15 cellular contexts compared by ENCODE assay signal in the genomic region with DNA sequence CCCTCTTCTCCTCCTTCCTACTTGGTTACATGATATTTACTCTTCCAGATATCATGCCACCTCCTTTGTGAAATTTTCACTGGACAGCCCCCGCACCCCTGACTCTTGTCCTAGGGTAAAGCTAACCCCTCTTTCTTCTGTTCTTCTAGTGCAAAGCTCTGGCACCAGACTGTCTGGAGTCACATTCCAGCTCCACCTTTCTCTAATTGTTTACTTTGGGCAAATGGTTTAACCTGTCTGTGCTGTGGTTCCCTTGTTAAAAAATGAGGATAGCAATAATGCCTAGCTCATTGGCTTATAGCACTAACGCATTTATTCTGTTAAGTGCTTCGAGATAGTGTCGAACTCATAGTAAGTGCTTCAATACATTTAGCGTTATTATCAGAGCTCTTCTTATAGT.
DNase-seq lines count a peak whose midpoint lies in the region; ATAC-seq and TF ChIP-seq lines count a peak whose summit lies in the region.
"Had no signal": no experiment of that assay in that cellular context is flagged by ENCODE, and none has a peak within 500 bp of the region (broad histone marks: within the 10 kb centered on the region; RNA-seq: fewer than 3 reads in every experiment).

No MANE protein-coding gene starts in this region.

- 69 to 70% methylated on average over 5 of the region's 5 CpGs for WGBS in thyroid gland, 2 donors
- WGBS in heart right ventricle, 2 donors = 88 to 89% methylated on average over 5 of the region's 5 CpGs

- H3K9me3 ChIP-seq in PC-3 (ENCODE audit: low read length) = no peaks in the 10 kb centered on the region
- no peaks in the 10 kb centered on the region for H3K9me3 ChIP-seq in thyroid gland
- H3K9me3 ChIP-seq in heart right ventricle = no peaks in the 10 kb centered on the region
- H3K9me3 ChIP-seq: BLaER1, HAP-1 had no signal

- H3F3A ChIP-seq in PC-3 (ENCODE audit: low read length, unreplicated experiment) = no peaks in the 10 kb centered on the region

- peak; percentile 25 for DNase-seq in DMS153 (lab: John Stamatoyannopoulos, UW)
- no peak for DNase-seq in DMS153 treated with DMSO at 0.1 percent for 48 hours (lab: John Stamatoyannopoulos, UW; ENCODE audit: unreplicated experiment)
- peak; percentile 25 for DNase-seq in HT-29 (ENCODE audit: low spot score)
- DNase-seq in PC-3 = peak; percentile 47
- peak; percentile 21 to 29 for DNase-seq in thyroid gland
- no peak for DNase-seq in stimulated activated CD4-positive, alpha-beta T cell treated with anti-CD3 and anti-CD28 coated beads, Interleukin-2, amount 100 ng/mL, for 48 hours
- no peak for DNase-seq in brain microvascular endothelial cell
- no peak for DNase-seq in heart right ventricle
- DNase-seq: 8988T; AML-193; CD4-positive, CD25-positive, alpha-beta regulatory T cell; GF-D8 had no signal

- H3K27me3 ChIP-seq in PC-3 (ENCODE audit: low read length) = no peaks in the 10 kb centered on the region
- no peaks in the 10 kb centered on the region for H3K27me3 ChIP-seq in thyroid gland
- H3K27me3 ChIP-seq in brain microvascular endothelial cell (replicated peaks) = no peaks in the 10 kb centered on the region
- H3K27me3 ChIP-seq in heart right ventricle = peaks cover 0 to 26% (median 0%) of the 10 kb centered on the region in 7 donors
- H3K27me3 ChIP-seq: BLaER1 had no signal

- no peak overlapping the region for H3K4me3 ChIP-seq in PC-3 (ENCODE audit: low read length)
- H3K4me3 ChIP-seq in thyroid gland (replicated peaks in 1 of 3) = no peak overlapping the region
- H3K4me3 ChIP-seq in brain microvascular endothelial cell (ENCODE audit: low read depth, low read length) = no peak overlapping the region
- H3K4me3 ChIP-seq in heart right ventricle = no peak overlapping the region
- H3K4me3 ChIP-seq: BLaER1, HAP-1 had no signal

- in situ Hi-C loops in brain microvascular endothelial cell (cut with HindIII; ENCODE audit: low pct_ligation_motif_present, low sequenced_read_pairs) = no loop called here

- H3K4me2 ChIP-seq in PC-3 (ENCODE audit: low read length) = peak overlapping the region; percentile 36; the same call in 1 of the 2 replicates
- H3K4me2 ChIP-seq: BLaER1 had no signal

- H3K9me2 ChIP-seq in PC-3 (replicated peaks; ENCODE audit: low read length) = no peaks in the 10 kb centered on the region

- H4K20me1 ChIP-seq in PC-3 (ENCODE audit: low read length) = no peaks in the 10 kb centered on the region
- H4K20me1 ChIP-seq: BLaER1 had no signal

- TF ChIP-seq CTCF in PC-3 (conservative IDR thresholded peaks at IDR 0.05; ENCODE audit: low read depth, low read length) (no peak), thyroid gland (IDR thresholded peaks at IDR 0.05) (no peak), brain microvascular endothelial cell (IDR thresholded peaks at IDR 0.05; ENCODE audit: low read depth, low read length, missing control alignments) (no peak), heart right ventricle (IDR thresholded peaks at IDR 0.05) (no peak)

- H3K27ac ChIP-seq in PC-3 (ENCODE audit: low read length) = no peak overlapping the region
- peak overlapping the region in 1 of 3 donors; percentile 43 for H3K27ac ChIP-seq in thyroid gland
- no peak overlapping the region for H3K27ac ChIP-seq in brain microvascular endothelial cell
- no peak overlapping the region for H3K27ac ChIP-seq in heart right ventricle
- H3K27ac ChIP-seq: BLaER1, HL-60 had no signal

- peak; percentile 54 for ATAC-seq in PC-3
- ATAC-seq in heart right ventricle = no peak

- H3K4me1 ChIP-seq in PC-3 (ENCODE audit: insufficient read depth, low read length) (peaks cover 23% of the 10 kb centered on the region), thyroid gland (peaks cover 5 to 19% of the 10 kb centered on the region in 2 donors), heart right ventricle (no peaks in the 10 kb centered on the region)
- H3K4me1 ChIP-seq: BLaER1, HAP-1 had no signal

- H3K36me3 ChIP-seq in PC-3 (ENCODE audit: low read depth, low read length) (no peaks in the 10 kb centered on the region), thyroid gland (no peaks in the 10 kb centered on the region), brain microvascular endothelial cell (replicated peaks) (no peaks in the 10 kb centered on the region), heart right ventricle (no peaks in the 10 kb centered on the region)
- H3K36me3 ChIP-seq: BLaER1, HAP-1 had no signal

- intact Hi-C loops in PC-3 (cut with micrococcal nuclease) = no loop called here
- intact Hi-C loops in thyroid gland (cut with DNase I) = no loop called here
- intact Hi-C loops in heart right ventricle (cut with DNase I) = no loop called here

- no peak overlapping the region for H2AFZ ChIP-seq in PC-3 (ENCODE audit: low read length)

- TF ChIP-seq POLR2A in thyroid gland (IDR thresholded peaks at IDR 0.05) = no peak

- no TSS peak for BruUV-seq in PC-3 (replicated peaks; lab: Mats Ljungman, UMichigan)

- no peak overlapping the region for H3K9ac ChIP-seq in PC-3 (ENCODE audit: low read length)
- H3K9ac ChIP-seq: BLaER1 had no signal

- CTCF ChIA-PET in PC-3 (lab: Charles Lee) = no interaction called here

- no peaks in the 10 kb centered on the region for H3K79me2 ChIP-seq in PC-3 (ENCODE audit: low read length)

- POLR2A ChIA-PET in PC-3 (lab: Charles Lee; ENCODE audit: unreplicated experiment) = no interaction called here

Comparison
In these comparisons a context has a peak if more than half of its experiments do, and no peak if none do; other contexts are left out.
1. DNase-seq: peak in DMS153 (single experiment), HT-29 (single experiment), PC-3 (single experiment) and thyroid gland (2 of 2); none in DMS153 treated with DMSO at 0.1 percent for 48 hours (single experiment), stimulated activated CD4-positive, alpha-beta T cell treated with anti-CD3 and anti-CD28 coated beads, Interleukin-2, amount 100 ng/mL, for 48 hours (0 of 2), brain microvascular endothelial cell (single experiment) and heart right ventricle (0 of 2).